1 cellular context compared by ENCODE assay signal in the genomic region with DNA sequence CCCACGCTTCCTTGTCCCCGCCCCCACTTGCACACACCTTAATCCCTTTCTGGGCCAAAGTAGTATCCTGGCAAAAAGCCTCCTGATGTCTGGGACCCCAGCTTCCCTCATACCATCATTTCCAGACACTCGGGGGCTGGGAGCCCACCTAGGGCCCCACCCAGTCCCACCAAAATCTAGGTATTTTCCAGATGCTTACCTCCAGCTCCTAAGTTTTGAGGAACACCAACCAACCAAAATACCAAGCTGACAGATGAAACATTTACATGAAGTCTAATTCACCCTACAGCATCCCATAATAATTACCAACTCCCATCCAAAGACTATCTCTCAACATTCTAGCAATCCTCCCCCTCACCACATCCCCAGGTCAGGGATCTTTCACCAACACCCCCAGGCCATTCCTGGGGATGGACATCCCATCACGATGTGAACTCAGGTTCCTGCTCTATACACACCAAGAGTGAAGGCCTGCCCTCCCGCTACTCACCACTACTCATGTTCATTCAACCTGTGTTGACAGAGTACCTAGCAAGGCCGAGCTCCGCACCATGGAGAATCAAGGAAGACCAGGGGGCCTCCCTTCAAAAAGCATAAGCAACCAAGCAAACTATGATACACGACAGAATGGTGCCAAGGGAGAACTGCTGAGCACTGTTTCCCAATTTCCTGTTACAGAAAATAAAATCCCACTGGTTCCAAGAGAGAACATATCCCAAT.
TF ChIP-seq lines count a peak whose summit lies in the region.

No MANE protein-coding gene starts in this region.

TF ChIP-seq in GM23338, 12 proteins besides CTCF, POLR2A, EP300 and RAD21:
- TF ChIP-seq JUNB (IDR thresholded peaks at IDR 0.05; ENCODE audit: unreplicated experiment) (no peak), ZNF114 (CRISPR knock-in tag; IDR thresholded peaks at IDR 0.05) (no peak), EZH2 (IDR thresholded peaks at IDR 0.05; ENCODE audit: low read depth, unreplicated experiment) (no peak), ZNF331 (CRISPR knock-in tag; IDR thresholded peaks at IDR 0.05; ENCODE audit: low read depth) (no peak), NANOG (IDR thresholded peaks at IDR 0.05; ENCODE audit: borderline replicate concordance) (no peak), STAT1 (IDR thresholded peaks at IDR 0.05; ENCODE audit: unreplicated experiment) (no peak), CREB1 (CRISPR knock-in tag; IDR thresholded peaks at IDR 0.05; ENCODE audit: low read depth) (no peak), EZH2phosphoT487 (IDR thresholded peaks at IDR 0.05; ENCODE audit: unreplicated experiment) (no peak), POLR2AphosphoS5 (IDR thresholded peaks at IDR 0.05; ENCODE audit: low read depth) (no peak)
- TF ChIP-seq, protein P1, sequence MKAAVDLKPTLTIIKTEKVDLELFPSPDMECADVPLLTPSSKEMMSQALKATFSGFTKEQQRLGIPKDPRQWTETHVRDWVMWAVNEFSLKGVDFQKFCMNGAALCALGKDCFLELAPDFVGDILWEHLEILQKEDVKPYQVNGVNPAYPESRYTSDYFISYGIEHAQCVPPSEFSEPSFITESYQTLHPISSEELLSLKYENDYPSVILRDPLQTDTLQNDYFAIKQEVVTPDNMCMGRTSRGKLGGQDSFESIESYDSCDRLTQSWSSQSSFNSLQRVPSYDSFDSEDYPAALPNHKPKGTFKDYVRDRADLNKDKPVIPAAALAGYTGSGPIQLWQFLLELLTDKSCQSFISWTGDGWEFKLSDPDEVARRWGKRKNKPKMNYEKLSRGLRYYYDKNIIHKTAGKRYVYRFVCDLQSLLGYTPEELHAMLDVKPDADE (IDR thresholded peaks at IDR 0.05), result no peak
- TF ChIP-seq, protein P2, sequence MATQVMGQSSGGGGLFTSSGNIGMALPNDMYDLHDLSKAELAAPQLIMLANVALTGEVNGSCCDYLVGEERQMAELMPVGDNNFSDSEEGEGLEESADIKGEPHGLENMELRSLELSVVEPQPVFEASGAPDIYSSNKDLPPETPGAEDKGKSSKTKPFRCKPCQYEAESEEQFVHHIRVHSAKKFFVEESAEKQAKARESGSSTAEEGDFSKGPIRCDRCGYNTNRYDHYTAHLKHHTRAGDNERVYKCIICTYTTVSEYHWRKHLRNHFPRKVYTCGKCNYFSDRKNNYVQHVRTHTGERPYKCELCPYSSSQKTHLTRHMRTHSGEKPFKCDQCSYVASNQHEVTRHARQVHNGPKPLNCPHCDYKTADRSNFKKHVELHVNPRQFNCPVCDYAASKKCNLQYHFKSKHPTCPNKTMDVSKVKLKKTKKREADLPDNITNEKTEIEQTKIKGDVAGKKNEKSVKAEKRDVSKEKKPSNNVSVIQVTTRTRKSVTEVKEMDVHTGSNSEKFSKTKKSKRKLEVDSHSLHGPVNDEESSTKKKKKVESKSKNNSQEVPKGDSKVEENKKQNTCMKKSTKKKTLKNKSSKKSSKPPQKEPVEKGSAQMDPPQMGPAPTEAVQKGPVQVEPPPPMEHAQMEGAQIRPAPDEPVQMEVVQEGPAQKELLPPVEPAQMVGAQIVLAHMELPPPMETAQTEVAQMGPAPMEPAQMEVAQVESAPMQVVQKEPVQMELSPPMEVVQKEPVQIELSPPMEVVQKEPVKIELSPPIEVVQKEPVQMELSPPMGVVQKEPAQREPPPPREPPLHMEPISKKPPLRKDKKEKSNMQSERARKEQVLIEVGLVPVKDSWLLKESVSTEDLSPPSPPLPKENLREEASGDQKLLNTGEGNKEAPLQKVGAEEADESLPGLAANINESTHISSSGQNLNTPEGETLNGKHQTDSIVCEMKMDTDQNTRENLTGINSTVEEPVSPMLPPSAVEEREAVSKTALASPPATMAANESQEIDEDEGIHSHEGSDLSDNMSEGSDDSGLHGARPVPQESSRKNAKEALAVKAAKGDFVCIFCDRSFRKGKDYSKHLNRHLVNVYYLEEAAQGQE (IDR thresholded peaks at IDR 0.05; ENCODE audit: unreplicated experiment), result no peak
- TF ChIP-seq, protein P3, sequence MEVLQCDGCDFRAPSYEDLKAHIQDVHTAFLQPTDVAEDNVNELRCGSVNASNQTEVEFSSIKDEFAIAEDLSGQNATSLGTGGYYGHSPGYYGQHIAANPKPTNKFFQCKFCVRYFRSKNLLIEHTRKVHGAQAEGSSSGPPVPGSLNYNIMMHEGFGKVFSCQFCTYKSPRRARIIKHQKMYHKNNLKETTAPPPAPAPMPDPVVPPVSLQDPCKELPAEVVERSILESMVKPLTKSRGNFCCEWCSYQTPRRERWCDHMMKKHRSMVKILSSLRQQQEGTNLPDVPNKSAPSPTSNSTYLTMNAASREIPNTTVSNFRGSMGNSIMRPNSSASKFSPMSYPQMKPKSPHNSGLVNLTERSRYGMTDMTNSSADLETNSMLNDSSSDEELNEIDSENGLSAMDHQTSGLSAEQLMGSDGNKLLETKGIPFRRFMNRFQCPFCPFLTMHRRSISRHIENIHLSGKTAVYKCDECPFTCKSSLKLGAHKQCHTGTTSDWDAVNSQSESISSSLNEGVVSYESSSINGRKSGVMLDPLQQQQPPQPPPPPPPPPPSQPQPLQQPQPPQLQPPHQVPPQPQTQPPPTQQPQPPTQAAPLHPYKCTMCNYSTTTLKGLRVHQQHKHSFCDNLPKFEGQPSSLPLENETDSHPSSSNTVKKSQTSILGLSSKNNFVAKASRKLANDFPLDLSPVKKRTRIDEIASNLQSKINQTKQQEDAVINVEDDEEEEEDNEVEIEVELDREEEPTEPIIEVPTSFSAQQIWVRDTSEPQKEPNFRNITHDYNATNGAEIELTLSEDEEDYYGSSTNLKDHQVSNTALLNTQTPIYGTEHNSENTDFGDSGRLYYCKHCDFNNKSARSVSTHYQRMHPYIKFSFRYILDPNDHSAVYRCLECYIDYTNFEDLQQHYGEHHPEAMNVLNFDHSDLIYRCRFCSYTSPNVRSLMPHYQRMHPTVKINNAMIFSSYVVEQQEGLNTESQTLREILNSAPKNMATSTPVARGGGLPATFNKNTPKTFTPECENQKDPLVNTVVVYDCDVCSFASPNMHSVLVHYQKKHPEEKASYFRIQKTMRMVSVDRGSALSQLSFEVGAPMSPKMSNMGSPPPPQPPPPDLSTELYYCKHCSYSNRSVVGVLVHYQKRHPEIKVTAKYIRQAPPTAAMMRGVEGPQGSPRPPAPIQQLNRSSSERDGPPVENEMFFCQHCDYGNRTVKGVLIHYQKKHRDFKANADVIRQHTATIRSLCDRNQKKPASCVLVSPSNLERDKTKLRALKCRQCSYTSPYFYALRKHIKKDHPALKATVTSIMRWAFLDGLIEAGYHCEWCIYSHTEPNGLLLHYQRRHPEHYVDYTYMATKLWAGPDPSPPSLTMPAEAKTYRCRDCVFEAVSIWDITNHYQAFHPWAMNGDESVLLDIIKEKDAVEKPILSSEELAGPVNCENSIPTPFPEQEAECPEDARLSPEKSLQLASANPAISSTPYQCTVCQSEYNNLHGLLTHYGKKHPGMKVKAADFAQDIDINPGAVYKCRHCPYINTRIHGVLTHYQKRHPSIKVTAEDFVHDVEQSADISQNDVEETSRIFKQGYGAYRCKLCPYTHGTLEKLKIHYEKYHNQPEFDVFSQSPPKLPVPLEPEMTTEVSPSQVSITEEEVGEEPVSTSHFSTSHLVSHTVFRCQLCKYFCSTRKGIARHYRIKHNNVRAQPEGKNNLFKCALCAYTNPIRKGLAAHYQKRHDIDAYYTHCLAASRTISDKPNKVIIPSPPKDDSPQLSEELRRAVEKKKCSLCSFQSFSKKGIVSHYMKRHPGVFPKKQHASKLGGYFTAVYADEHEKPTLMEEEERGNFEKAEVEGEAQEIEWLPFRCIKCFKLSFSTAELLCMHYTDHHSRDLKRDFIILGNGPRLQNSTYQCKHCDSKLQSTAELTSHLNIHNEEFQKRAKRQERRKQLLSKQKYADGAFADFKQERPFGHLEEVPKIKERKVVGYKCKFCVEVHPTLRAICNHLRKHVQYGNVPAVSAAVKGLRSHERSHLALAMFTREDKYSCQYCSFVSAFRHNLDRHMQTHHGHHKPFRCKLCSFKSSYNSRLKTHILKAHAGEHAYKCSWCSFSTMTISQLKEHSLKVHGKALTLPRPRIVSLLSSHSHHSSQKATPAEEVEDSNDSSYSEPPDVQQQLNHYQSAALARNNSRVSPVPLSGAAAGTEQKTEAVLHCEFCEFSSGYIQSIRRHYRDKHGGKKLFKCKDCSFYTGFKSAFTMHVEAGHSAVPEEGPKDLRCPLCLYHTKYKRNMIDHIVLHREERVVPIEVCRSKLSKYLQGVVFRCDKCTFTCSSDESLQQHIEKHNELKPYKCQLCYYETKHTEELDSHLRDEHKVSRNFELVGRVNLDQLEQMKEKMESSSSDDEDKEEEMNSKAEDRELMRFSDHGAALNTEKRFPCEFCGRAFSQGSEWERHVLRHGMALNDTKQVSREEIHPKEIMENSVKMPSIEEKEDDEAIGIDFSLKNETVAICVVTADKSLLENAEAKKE (CRISPR knock-in tag; IDR thresholded peaks at IDR 0.05), result no peak
TF ChIP-seq in GM23338: peak in this region for 0.
